Comparison of ENCODE assay signal across 10 cellular contexts in genomic region chr16:85389679-85390470, GRCh38.
DNase-seq lines count a peak whose midpoint lies in the region; ATAC-seq and TF ChIP-seq lines count a peak whose summit lies in the region.
"Had no signal": no experiment of that assay in that cellular context is flagged by ENCODE, and none has a peak within 500 bp of the region (broad histone marks: within the 10 kb centered on the region; RNA-seq: fewer than 3 reads in every experiment).

No MANE protein-coding gene starts in this region.

- WGBS in neuronal stem cell (ENCODE audit: extremely low coverage in 2 of 2, insufficient read length in 2 of 2, insufficient replicate concordance in 1 of 2), 2 donors = no CpG with 5 or more reads among the region's 19 CpGs

- no peak overlapping the region for H3K4me3 ChIP-seq in ACC112 (ENCODE audit: low read depth, low read length)
- no peak overlapping the region for H3K4me3 ChIP-seq in Panc1 (ENCODE audit: low read depth in 2 of 2, low read length in 2 of 2)
- no peak overlapping the region for H3K4me3 ChIP-seq in cardiac muscle cell
- H3K4me3 ChIP-seq in neuronal stem cell (ENCODE audit: low read length in 2 of 2) = no peak overlapping the region

- TSS peak; percentile 57 for BruUV-seq in Panc1 (replicated peaks; lab: Mats Ljungman, UMichigan)

- no peak overlapping the region for H3K14ac ChIP-seq in neuronal stem cell (ENCODE audit: low read length)

- peak overlapping the region; percentile 48 for H3K18ac ChIP-seq in neuronal stem cell (ENCODE audit: low read length)

- H2AK5ac ChIP-seq in neuronal stem cell (ENCODE audit: low read depth, low read length) = no peak overlapping the region

- H3K9me3 ChIP-seq in Panc1 (ENCODE audit: control insufficient read depth, insufficient read depth, low read depth, low read length) (no peaks in the 10 kb centered on the region), cardiac muscle cell (ENCODE audit: low read depth) (no peaks in the 10 kb centered on the region), neuronal stem cell (replicated peaks in 1 of 2; ENCODE audit: control insufficient read depth in 2 of 2, insufficient read depth in 1 of 2, low read depth in 1 of 2, low read length in 2 of 2) (no peaks in the 10 kb centered on the region)

- H2BK120ac ChIP-seq in neuronal stem cell (ENCODE audit: low read depth, low read length) = no peak overlapping the region

- no peak overlapping the region for H2BK5ac ChIP-seq in neuronal stem cell (ENCODE audit: low read length)

- no peaks in the 10 kb centered on the region for H3K27me3 ChIP-seq in ACC112 (ENCODE audit: insufficient read depth, low read length)
- no peaks in the 10 kb centered on the region for H3K27me3 ChIP-seq in Panc1 (ENCODE audit: control insufficient read depth, insufficient read depth, low read length)
- H3K27me3 ChIP-seq in cardiac muscle cell = no peaks in the 10 kb centered on the region
- no peaks in the 10 kb centered on the region for H3K27me3 ChIP-seq in neuronal stem cell (ENCODE audit: control insufficient read depth in 3 of 3, insufficient read depth in 3 of 3, low read depth in 1 of 3, low read length in 3 of 3)

- in situ Hi-C loops in Panc1 (cut with HindIII; ENCODE audit: low pct_unique_long_range_greater_than_20kb, low sequenced_read_pairs) = no loop called here

- no peak for TF ChIP-seq CTCF in Panc1 (IDR thresholded peaks at IDR 0.05)
- TF ChIP-seq CTCF in cardiac muscle cell (IDR thresholded peaks at IDR 0.05; ENCODE audit: low read depth, low read length) = no peak

- peaks cover 5% of the 10 kb centered on the region for H3K79me2 ChIP-seq in ACC112 (ENCODE audit: control insufficient read depth, insufficient read depth, low read length, unreplicated experiment)

- H2BK15ac ChIP-seq in neuronal stem cell (ENCODE audit: low read length) = no peak overlapping the region

- no peak overlapping the region for H3K9ac ChIP-seq in neuronal stem cell (ENCODE audit: low read depth, low read length, poor library complexity)

- no peak overlapping the region for H3K4ac ChIP-seq in neuronal stem cell (ENCODE audit: low read length)

- POLR2A ChIA-PET in Panc1 (lab: Charles Lee) = no interaction called here

- H3K23ac ChIP-seq in neuronal stem cell (ENCODE audit: low read depth, low read length, poor library complexity) = no peak overlapping the region

- H4K8ac ChIP-seq in neuronal stem cell (ENCODE audit: low read depth, low read length) = no peak overlapping the region

- no peaks in the 10 kb centered on the region for H3K79me1 ChIP-seq in neuronal stem cell (ENCODE audit: low read depth, low read length)

- CTCF ChIA-PET in Panc1 (lab: Charles Lee) = no interaction called here

- DNase-seq in Panc1 (ENCODE audit: low read depth, low spot score) (no peak), cardiac muscle cell (ENCODE audit: low read depth in 1 of 2, low spot score in 1 of 2) (no peak), neuronal stem cell (ENCODE audit: low spot score) (no peak), retina (no peak), H4 (ENCODE audit: low spot score) (no peak)
- DNase-seq: DMS79 treated with DMSO at 0.1 percent for 48 hours had no signal

- H3K27ac ChIP-seq in ACC112 (ENCODE audit: low read depth, low read length) = peak overlapping the region; percentile 75
- no peak overlapping the region for H3K27ac ChIP-seq in Panc1 (ENCODE audit: low read length)
- peak overlapping the region; percentile 66 for H3K27ac ChIP-seq in cardiac muscle cell
- H3K27ac ChIP-seq in neuronal stem cell (replicated peaks; ENCODE audit: low read length) = no peak overlapping the region

- no peak overlapping the region for H4K91ac ChIP-seq in neuronal stem cell (ENCODE audit: low read depth, low read length, poor library complexity)

- H2AFZ ChIP-seq in ACC112 (ENCODE audit: low read length, unreplicated experiment) = no peak overlapping the region
- no peak overlapping the region for H2AFZ ChIP-seq in neuronal stem cell (ENCODE audit: low read length)

- ATAC-seq in Panc1 = no peak
- no peak for ATAC-seq in HG02623 (IDR thresholded peaks at IDR 0.05; ENCODE audit: unreplicated experiment)
- ATAC-seq in GM19035 (IDR thresholded peaks at IDR 0.05; ENCODE audit: unreplicated experiment) = no peak
- ATAC-seq: activated T-helper 17 cell treated with anti-CD3 and anti-CD28 coated beads, Interleukin-2, amount 50 U/mL, for 72 hours had no signal

- H3K4me2 ChIP-seq in neuronal stem cell (ENCODE audit: insufficient read depth, low read length, poor library complexity, severe bottlenecking) = no peak overlapping the region

- no peak overlapping the region for H2BK12ac ChIP-seq in neuronal stem cell (ENCODE audit: low read length)

- H3K36me3 ChIP-seq in ACC112 (ENCODE audit: insufficient read depth, low read length) = no peaks in the 10 kb centered on the region
- no peaks in the 10 kb centered on the region for H3K36me3 ChIP-seq in Panc1 (ENCODE audit: control insufficient read depth, insufficient read depth, low read length)
- no peaks in the 10 kb centered on the region for H3K36me3 ChIP-seq in cardiac muscle cell
- H3K36me3 ChIP-seq in neuronal stem cell (replicated peaks in 1 of 2; ENCODE audit: control insufficient read depth in 2 of 2, insufficient read depth in 2 of 2, low read length in 2 of 2) = no peaks in the 10 kb centered on the region

- intact Hi-C loops in Panc1 (cut with micrococcal nuclease; ENCODE audit: unreplicated experiment) = no loop called here

- H3K4me1 ChIP-seq in ACC112 (ENCODE audit: control insufficient read depth, insufficient read depth, low read length, unreplicated experiment) (peaks cover 23% of the 10 kb centered on the region), Panc1 (ENCODE audit: control insufficient read depth, insufficient read depth, low read length) (peaks cover 13% of the 10 kb centered on the region), cardiac muscle cell (ENCODE audit: low read depth) (peaks cover 10% of the 10 kb centered on the region), neuronal stem cell (ENCODE audit: control insufficient read depth in 2 of 2, insufficient read depth in 1 of 2, low read depth in 1 of 2, low read length in 2 of 2) (peaks cover 0 to 20% of the 10 kb centered on the region in 2 donors)

Comparison
In these comparisons a context has a peak if more than half of its experiments do, and no peak if none do; other contexts are left out.
1. H3K27ac ChIP-seq: peak in ACC112 (single experiment) and cardiac muscle cell (single experiment); none in Panc1 (single experiment) and neuronal stem cell (single experiment).